ENCODE assay signal across 19 cellular contexts in the genomic region with DNA sequence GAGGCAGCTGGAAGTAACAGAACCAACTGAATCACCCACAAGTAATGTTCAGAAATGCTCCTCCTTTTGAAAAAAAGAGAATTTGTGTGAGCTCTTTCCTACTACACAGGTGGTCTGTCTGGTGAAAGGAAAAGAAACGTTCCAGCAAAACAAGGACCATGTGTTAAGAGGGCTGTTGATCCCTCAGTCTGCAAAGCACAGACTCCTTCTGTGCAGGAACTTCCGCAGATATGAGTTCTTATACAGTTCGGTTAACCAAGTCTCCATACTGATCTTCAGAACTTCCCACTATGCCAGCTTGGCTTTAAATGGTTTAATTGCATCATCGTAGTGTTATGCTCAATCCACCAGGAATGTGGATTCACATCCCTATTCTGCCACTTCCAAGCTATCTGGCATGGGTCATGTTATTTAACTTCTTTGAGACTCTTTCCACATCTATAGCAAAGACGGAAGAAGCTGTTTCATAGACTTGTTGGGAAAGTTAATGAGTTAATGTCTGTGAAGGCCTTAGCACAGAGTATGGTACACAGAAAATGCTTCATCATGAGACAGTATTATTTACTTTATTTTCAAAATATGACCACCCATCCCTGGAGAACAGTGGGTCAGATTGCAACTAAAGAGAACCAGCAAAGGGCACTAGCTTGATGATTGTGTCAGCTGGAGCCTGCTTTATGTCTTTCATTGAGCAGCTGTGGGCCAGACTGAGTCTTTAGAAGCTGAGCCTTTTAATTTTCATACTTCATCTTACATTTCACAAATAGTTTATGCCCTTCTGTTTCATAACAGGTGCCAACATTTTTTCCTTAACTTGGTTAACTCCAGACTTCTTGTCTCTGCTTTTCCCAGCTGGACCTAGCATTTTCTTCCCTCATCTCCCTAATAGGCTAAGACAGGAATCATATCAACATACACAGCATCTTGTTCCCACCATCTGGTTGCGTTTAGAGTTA.
A peak's percentile ranks its signal among the peaks of the same experiment; 100 is the strongest.
DNase-seq lines count a peak whose midpoint lies in the region; TF ChIP-seq lines count a peak whose summit lies in the region.
"Had no signal": no experiment of that assay in that cellular context is flagged by ENCODE, and none has a peak within 500 bp of the region (broad histone marks: within the 10 kb centered on the region; RNA-seq: fewer than 3 reads in every experiment).

No MANE protein-coding gene starts in this region.

- H3K9ac ChIP-seq in neural progenitor cell: no peak overlapping the region

- H3K4me1 Mint-ChIP-seq in neural progenitor cell: no peaks in the 10 kb centered on the region
- H3K4me1 Mint-ChIP-seq: activated CD8-positive, alpha-beta memory T cell treated with anti-CD3 and anti-CD28 coated beads, Interleukin-2, amount 10 ng/mL, durations not matched to agents 7 days and 5 days had no signal

- H3K4me2 ChIP-seq in neural progenitor cell: no peak overlapping the region

- no peak overlapping the region for H3K4me3 ChIP-seq in neural progenitor cell
- H3K4me3 ChIP-seq: SJSA1 had no signal

- no peaks in the 10 kb centered on the region for H3K9me3 ChIP-seq in neural progenitor cell (ENCODE audit: low read depth)
- H3K9me3 ChIP-seq: SJSA1 had no signal

- peak; percentile 52 for DNase-seq in AG09319 (ENCODE audit: extremely low read depth, low read depth)
- peak; percentile 92 for DNase-seq in NCI-H2171 treated with DMSO at 0.1 percent for 48 hours (lab: John Stamatoyannopoulos, UW)
- DNase-seq in dedifferentiated amniotic fluid mesenchymal stem cell (ENCODE audit: extremely low spot score): peak; percentile 51
- no peak for DNase-seq in neural progenitor cell (ENCODE audit: low spot score)
- DNase-seq in GM13976 (ENCODE audit: low spot score): no peak
- DNase-seq in HPDE6-E6E7 (ENCODE audit: extremely low spot score): no peak
- no peak for DNase-seq in NCI-H128 (lab: John Stamatoyannopoulos, UW; ENCODE audit: unreplicated experiment)
- DNase-seq in NCI-H526 (lab: John Stamatoyannopoulos, UW): no peak
- DNase-seq: activated CD4-positive, CD25-positive, alpha-beta regulatory T cell treated with anti-CD3 and anti-CD28 coated beads, Interleukin-2, amount 50 U/mL, for 72 hours; activated CD8-positive, alpha-beta memory T cell treated with anti-CD3 and anti-CD28 coated beads, Interleukin-2, amount 10 ng/mL, durations not matched to agents 7 days and 5 days; CD4-positive, alpha-beta T cell; DMS79 treated with DMSO at 0.1 percent for 48 hours; HCEC 1CT; NCI-H187 treated with DMSO at 0.1 percent for 48 hours; NCI-H526 treated with DMSO at 0.1 percent for 48 hours; OCI-M1; T-helper 9 cell had no signal

- no peaks in the 10 kb centered on the region for H3F3A ChIP-seq in neural progenitor cell (ENCODE audit: low read depth)

- TF ChIP-seq CTCF in AG09319 (IDR thresholded peaks at IDR 0.05; ENCODE audit: low read depth, low read length): no peak
- TF ChIP-seq CTCF in neural progenitor cell (IDR thresholded peaks at IDR 0.05): no peak
- TF ChIP-seq CTCF in GM13976 (IDR thresholded peaks at IDR 0.05; ENCODE audit: borderline replicate concordance, control extremely low read depth, extremely low read depth, insufficient read depth, missing control alignments): no peak

- H3K27ac Mint-ChIP-seq in neural progenitor cell: peak overlapping the region; percentile 34
- H3K27ac Mint-ChIP-seq: activated CD8-positive, alpha-beta memory T cell treated with anti-CD3 and anti-CD28 coated beads, Interleukin-2, amount 10 ng/mL, durations not matched to agents 7 days and 5 days; CD4-positive, alpha-beta T cell; stimulated activated naive CD8-positive, alpha-beta T cell treated with anti-CD3 and anti-CD28 coated beads, Interleukin-15, Interleukin-2, amounts not matched to agents 100 ng/mL and 50 ng/mL, for 24 hours had no signal

- H3K27me3 ChIP-seq in neural progenitor cell: no peaks in the 10 kb centered on the region
- H3K27me3 ChIP-seq: SJSA1 had no signal

- no peak overlapping the region for H2AFZ ChIP-seq in neural progenitor cell (replicated peaks)

- no peak overlapping the region for H3K4me3 Mint-ChIP-seq in neural progenitor cell
- H3K4me3 Mint-ChIP-seq: activated CD8-positive, alpha-beta memory T cell treated with anti-CD3 and anti-CD28 coated beads, Interleukin-2, amount 10 ng/mL, durations not matched to agents 7 days and 5 days; CD4-positive, alpha-beta T cell; stimulated activated naive CD8-positive, alpha-beta T cell treated with anti-CD3 and anti-CD28 coated beads, Interleukin-15, Interleukin-2, amounts not matched to agents 100 ng/mL and 50 ng/mL, for 24 hours had no signal

- H3K79me2 ChIP-seq in neural progenitor cell (ENCODE audit: low read depth): no peaks in the 10 kb centered on the region

- H3K27me3 Mint-ChIP-seq in neural progenitor cell (ENCODE audit: insufficient read depth, low read depth): no peaks in the 10 kb centered on the region
- H3K27me3 Mint-ChIP-seq: CD4-positive, alpha-beta T cell; stimulated activated naive CD8-positive, alpha-beta T cell treated with anti-CD3 and anti-CD28 coated beads, Interleukin-15, Interleukin-2, amounts not matched to agents 100 ng/mL and 50 ng/mL, for 24 hours had no signal

- H3K9me3 Mint-ChIP-seq in neural progenitor cell: no peaks in the 10 kb centered on the region
- H3K9me3 Mint-ChIP-seq: CD4-positive, alpha-beta T cell; stimulated activated naive CD8-positive, alpha-beta T cell treated with anti-CD3 and anti-CD28 coated beads, Interleukin-15, Interleukin-2, amounts not matched to agents 100 ng/mL and 50 ng/mL, for 24 hours had no signal

- no peaks in the 10 kb centered on the region for H4K20me1 ChIP-seq in neural progenitor cell (ENCODE audit: low read depth)

- H3K4me1 ChIP-seq in neural progenitor cell: no peaks in the 10 kb centered on the region

- H3K27ac ChIP-seq in neural progenitor cell: no peak overlapping the region
- H3K27ac ChIP-seq: SJSA1 had no signal

- no peaks in the 10 kb centered on the region for H3K36me3 Mint-ChIP-seq in neural progenitor cell
- H3K36me3 Mint-ChIP-seq: activated CD8-positive, alpha-beta memory T cell treated with anti-CD3 and anti-CD28 coated beads, Interleukin-2, amount 10 ng/mL, durations not matched to agents 7 days and 5 days had no signal

- H3K36me3 ChIP-seq in neural progenitor cell: no peaks in the 10 kb centered on the region
- H3K36me3 ChIP-seq: SJSA1 had no signal

- in situ Hi-C loops in GM13976 (cut with MboI; ENCODE audit: low sequenced_read_pairs, unreplicated experiment): no loop called here

Comparison
In these comparisons a context has a peak if more than half of its experiments do, and no peak if none do; other contexts are left out.
1. DNase-seq: peak in AG09319 (single experiment), NCI-H2171 treated with DMSO at 0.1 percent for 48 hours (single experiment) and dedifferentiated amniotic fluid mesenchymal stem cell (single experiment); none in neural progenitor cell (single experiment), GM13976 (single experiment), HPDE6-E6E7 (single experiment), NCI-H128 (single experiment) and NCI-H526 (0 of 2).